In genomic region chr1:6198646-6199297, GRCh38 we compare ENCODE assay signal across 6 cellular contexts. TPM values are rescaled to one million over a fixed set of nuclear protein-coding genes. Genes with fewer than 3 reads are reported as not detected.
DNase-seq lines count a peak whose midpoint lies in the region; TF ChIP-seq lines count a peak whose summit lies in the region.

No MANE protein-coding gene starts in this region.

- H3K27ac ChIP-seq in SJSA1 = peak overlapping the region; percentile 75
- H3K27ac ChIP-seq in hepatocyte = peak overlapping the region; percentile 84
- H3K27ac ChIP-seq in vagina = peak overlapping the region; percentile 64

- H3K36me3 ChIP-seq in SJSA1 (peaks cover 52% of the 10 kb centered on the region), hepatocyte (replicated peaks; ENCODE audit: insufficient read depth, low read depth) (no peaks in the 10 kb centered on the region), vagina (peaks cover 0 to 37% of the 10 kb centered on the region in 2 donors)

- H3K4me2 ChIP-seq in hepatocyte = peak overlapping the region; percentile 83

- H3K9me3 ChIP-seq in SJSA1 (replicated peaks) (no peaks in the 10 kb centered on the region), hepatocyte (ENCODE audit: low read depth) (no peaks in the 10 kb centered on the region), vagina (no peaks in the 10 kb centered on the region)

- TF ChIP-seq CTCF in hepatocyte (IDR thresholded peaks at IDR 0.05; ENCODE audit: poor library complexity) (no peak), vagina (IDR thresholded peaks at IDR 0.05) (no peak)

- intact Hi-C loops in vagina (cut with DNase I) = loop anchor here (5.0 kb wide), 1 partner anchor 206 kb away; the partner anchor contains the start of gene NPHP4

- no peak for TF ChIP-seq POLR2A in vagina (IDR thresholded peaks at IDR 0.05)

- peak overlapping the region; percentile 20 for H2AFZ ChIP-seq in hepatocyte

- H3K27me3 ChIP-seq in SJSA1 (replicated peaks) = no peaks in the 10 kb centered on the region
- H3K27me3 ChIP-seq in hepatocyte = no peaks in the 10 kb centered on the region
- no peaks in the 10 kb centered on the region for H3K27me3 ChIP-seq in vagina

- under 1% methylated on average over 28 of the region's 31 CpGs for WGBS in hepatocyte (ENCODE audit: low lambda C conversion rate, missing lambda C conversion rate)

- peaks cover 18% of the 10 kb centered on the region for H3K4me1 ChIP-seq in SJSA1 (replicated peaks)
- H3K4me1 ChIP-seq in hepatocyte (ENCODE audit: insufficient read depth) = peaks cover 12% of the 10 kb centered on the region
- peaks cover 33% of the 10 kb centered on the region for H3K4me1 ChIP-seq in vagina

- H3K79me2 ChIP-seq in hepatocyte = peaks cover 54% of the 10 kb centered on the region

- H3K4me3 ChIP-seq in SJSA1 (peak overlapping the region; percentile 86), hepatocyte (peak overlapping the region; percentile 65), vagina (peak overlapping the region; percentile 92 to 100)

- peaks cover 41% of the 10 kb centered on the region for H4K20me1 ChIP-seq in hepatocyte (ENCODE audit: insufficient read depth, poor library complexity, severe bottlenecking)

- DNase-seq in activated effector memory CD4-positive, alpha-beta T cell treated with anti-CD3 and anti-CD28 coated beads, Interleukin-2, amount 50 U/mL, for 16 hours = peak; percentile 77
- DNase-seq in activated effector memory CD4-positive, alpha-beta T cell treated with Interleukin-2 at 50 U/mL for 16 hours = no peak
- DNase-seq in SJSA1 (ENCODE audit: low read depth in 1 of 2, low spot score in 2 of 2) (no peak), hepatocyte (ENCODE audit: low spot score) (no peak), vagina (ENCODE audit: extremely low spot score in 2 of 2) (no peak), T1000 (lab: John Stamatoyannopoulos, UW) (no peak)

- H3K9me2 ChIP-seq in hepatocyte (replicated peaks; ENCODE audit: insufficient read depth) = no peaks in the 10 kb centered on the region

RNA-seq across cellular contexts. Expression of gene RPL22, which starts 0.6 kb away (rescaled TPM):
- 149 and 187 TPM in 2 replicates for total RNA-seq in SJSA1 (2014; rRNA removed; shearing (Covaris generic))
- total RNA-seq in hepatocyte (168 and 188 TPM in 2 replicates), vagina (154 TPM)
- polyA plus RNA-seq in hepatocyte = 103 and 115 TPM in 2 replicates

RNA-seq across cellular contexts. Expression of gene RNF207, which starts 7.1 kb away (rescaled TPM):
- total RNA-seq in SJSA1 (2014; rRNA removed; shearing (Covaris generic)) = 5.4 and 27.3 TPM in 2 replicates
- total RNA-seq in hepatocyte = 14.7 and 29.3 TPM in 2 replicates
- polyA plus RNA-seq in hepatocyte = 28.3 and 30.9 TPM in 2 replicates
- 19.4 TPM for total RNA-seq in vagina

RNA-seq across cellular contexts. Expression of gene CHD5, which starts 18.7 kb away (rescaled TPM):
- 0.28 and 0.53 TPM in 2 replicates for total RNA-seq in SJSA1 (2014; rRNA removed; shearing (Covaris generic))
- total RNA-seq in hepatocyte (0.08 and 0.13 TPM in 2 replicates), vagina (2.0 TPM)
- polyA plus RNA-seq in hepatocyte = 0.18 TPM in 1 of 2 replicates, not detected in the other

RNA-seq across cellular contexts. Expression of gene ICMT, which starts 37.0 kb away (rescaled TPM):
- 114 and 140 TPM in 2 replicates for total RNA-seq in SJSA1 (2014; rRNA removed; shearing (Covaris generic))
- total RNA-seq in hepatocyte = 60.1 and 62.4 TPM in 2 replicates
- polyA plus RNA-seq in hepatocyte = 32.2 and 40.3 TPM in 2 replicates
- 43.2 TPM for total RNA-seq in vagina

RNA-seq across cellular contexts. Expression of gene HES3, which starts 45.2 kb away (rescaled TPM):
- total RNA-seq in SJSA1 (2014; rRNA removed; shearing (Covaris generic)) = not detected in 2 replicates
- total RNA-seq in hepatocyte (not detected in 2 replicates), vagina (not detected)
- polyA plus RNA-seq in hepatocyte = not detected in 2 replicates
